ENCODE assay signal across 20 cellular contexts in the genomic region with DNA sequence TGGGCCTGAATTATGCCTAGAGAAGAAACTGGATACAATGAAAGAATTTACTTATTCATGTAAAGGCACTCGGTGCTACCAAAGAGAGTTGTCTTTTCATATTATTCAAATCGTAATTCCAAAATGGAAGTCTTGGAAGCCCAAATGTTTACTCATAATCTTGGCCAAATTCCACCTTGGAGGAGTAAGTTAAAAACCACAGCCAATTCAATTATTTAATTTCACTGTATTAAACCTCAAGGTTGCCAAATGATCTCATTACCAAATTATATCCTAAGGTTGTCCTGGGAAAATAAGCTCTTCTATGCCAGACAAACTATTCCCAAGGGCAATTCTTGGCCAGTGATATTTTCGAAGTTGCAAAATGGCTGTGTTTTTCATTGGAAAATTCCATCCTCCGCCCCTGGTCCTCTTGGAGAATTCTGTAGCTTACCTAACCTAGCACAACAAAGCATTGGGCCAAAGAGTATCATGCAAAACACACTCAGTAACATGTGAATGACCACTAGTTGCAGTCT. TPM values are rescaled to one million over a fixed set of nuclear protein-coding genes. Genes with fewer than 3 reads are reported as not detected.
DNase-seq lines count a peak whose midpoint lies in the region; ATAC-seq and TF ChIP-seq lines count a peak whose summit lies in the region.
"Had no signal": no experiment of that assay in that cellular context is flagged by ENCODE, and none has a peak within 500 bp of the region (broad histone marks: within the 10 kb centered on the region; RNA-seq: fewer than 3 reads in every experiment).

No MANE protein-coding gene starts in this region.

- TF ChIP-seq CTCF in right atrium auricular region (IDR thresholded peaks at IDR 0.05) (no peak), omental fat pad (IDR thresholded peaks at IDR 0.05) (no peak)

- DNase-seq in Right ventricle myocardium superior (no peak), right atrium auricular region (ENCODE audit: low spot score) (no peak), fibroblast of gingiva (ENCODE audit: low read depth) (peak; percentile 67), omental fat pad (ENCODE audit: low spot score) (no peak), superior temporal gyrus (ENCODE audit: extremely low spot score) (no peak), COLO668 (lab: John Stamatoyannopoulos, UW; ENCODE audit: unreplicated experiment) (no peak)
- DNase-seq: activated naive CD8-positive, alpha-beta T cell treated with anti-CD3 and anti-CD28 coated beads, Interleukin-2, amount 10 ng/mL, durations not matched to agents 7 days and 5 days; glutamatergic neuron; HCEC 1CT; MV-4-11; NCI-H187 treated with DMSO at 0.1 percent for 48 hours; stimulated activated CD4-positive, alpha-beta T cell treated with anti-CD3 and anti-CD28 coated beads, Interleukin-15, amount 100 ng/mL, for 24 hours; transverse colon had no signal

- H3K27me3 ChIP-seq in right atrium auricular region = no peaks in the 10 kb centered on the region
- H3K27me3 ChIP-seq: BLaER1 treated with 17β-estradiol and CSF1 and Interleukin-3, amounts not matched to agents 10 nM and 100 nM; transverse colon had no signal

- ATAC-seq in Right ventricle myocardium superior (ENCODE audit: poor library complexity) (peak; percentile 83), omental fat pad (ENCODE audit: low FRiP score) (peak; percentile 65), GM19463 (IDR thresholded peaks at IDR 0.05; ENCODE audit: unreplicated experiment) (no peak), HG02678 (IDR thresholded peaks at IDR 0.05; ENCODE audit: unreplicated experiment) (no peak)
- ATAC-seq: K562 had no signal

- H3K9me3 ChIP-seq in right atrium auricular region = no peaks in the 10 kb centered on the region
- H3K9me3 ChIP-seq: BLaER1 treated with 17β-estradiol and CSF1 and Interleukin-3, amounts not matched to agents 10 nM and 100 nM; transverse colon had no signal

- intact Hi-C loops in Right ventricle myocardium superior (cut with DNase I) = loop anchor here (10.0 kb wide), 1 partner anchor 309 kb away; no protein-coding TSS in a partner anchor

- no peaks in the 10 kb centered on the region for H3K36me3 ChIP-seq in right atrium auricular region
- H3K36me3 ChIP-seq: BLaER1 treated with 17β-estradiol and CSF1 and Interleukin-3, amounts not matched to agents 10 nM and 100 nM; transverse colon had no signal

- peak overlapping the region in 1 of 2 donors; percentile 54 for H3K27ac ChIP-seq in right atrium auricular region
- H3K27ac ChIP-seq: BLaER1 treated with 17β-estradiol and CSF1 and Interleukin-3, amounts not matched to agents 10 nM and 100 nM; transverse colon had no signal

- H3K4me1 ChIP-seq in right atrium auricular region = no peaks in the 10 kb centered on the region
- H3K4me1 ChIP-seq: transverse colon had no signal

- no peak overlapping the region for H3K4me3 ChIP-seq in right atrium auricular region
- H3K4me3 ChIP-seq: BLaER1 treated with 17β-estradiol and CSF1 and Interleukin-3, amounts not matched to agents 10 nM and 100 nM; K562; transverse colon had no signal

RNA-seq across cellular contexts. Expression of a gene that starts 11.1 kb away (rescaled TPM):
- total RNA-seq in Right ventricle myocardium superior (15.9 TPM), right atrium auricular region (10 to 100 TPM; 14.1 to 16.4 TPM), omental fat pad (10 to 100 TPM; 26.6 to 45.4 (median 30.7) TPM)

RNA-seq across cellular contexts. Expression of a gene that starts 43.4 kb away (rescaled TPM):
- total RNA-seq in Right ventricle myocardium superior (not detected), right atrium auricular region (not detected), omental fat pad (not detected)
- total RNA-seq: A172; activated naive CD8-positive, alpha-beta T cell treated with anti-CD3 and anti-CD28 coated beads, Interleukin-2, amount 10 ng/mL, durations not matched to agents 7 days and 5 days; dermis microvascular lymphatic vessel endothelial cell; liver had no signal

Comparison
In these comparisons a context has a peak if more than half of its experiments do, and no peak if none do; other contexts are left out.
1. ATAC-seq: peak in Right ventricle myocardium superior (single experiment) and omental fat pad (single experiment); none in GM19463 (single experiment) and HG02678 (single experiment).